In genomic region chr3:160413613-160414248, GRCh38 we compare ENCODE assay signal across 8 cellular contexts. TPM values are rescaled to one million over a fixed set of nuclear protein-coding genes. Genes with fewer than 3 reads are reported as not detected.
DNase-seq lines count a peak whose midpoint lies in the region; ATAC-seq lines count a peak whose summit lies in the region.

No MANE protein-coding gene starts in this region.

- no peak overlapping the region for H3K4me3 ChIP-seq in GM23248
- no peak overlapping the region for H3K4me3 ChIP-seq in SJCRH30

- H3K4me2 ChIP-seq in GM23248 (ENCODE audit: unreplicated experiment), result no peak overlapping the region

- H3K9me2 ChIP-seq in GM23248 (ENCODE audit: insufficient read depth), result no peaks in the 10 kb centered on the region

- H3K9me3 ChIP-seq in GM23248 (ENCODE audit: low read depth), result no peaks in the 10 kb centered on the region
- no peaks in the 10 kb centered on the region for H3K9me3 ChIP-seq in SJCRH30 (replicated peaks)

- 0 out of 2 replicates have a peak, but pooled peaks cover 11% of the 10 kb centered on the region for H3F3A ChIP-seq in GM23248 (ENCODE audit: insufficient read depth)

- no peak for ATAC-seq in HG02870 (IDR thresholded peaks at IDR 0.05; ENCODE audit: unreplicated experiment)

- no peaks in the 10 kb centered on the region for H3K27me3 ChIP-seq in GM23248 (replicated peaks; ENCODE audit: insufficient read depth)
- H3K27me3 ChIP-seq in SJCRH30, result no peaks in the 10 kb centered on the region

- in situ Hi-C loops in GM23248 (cut with MboI), result no loop called here

- H2AFZ ChIP-seq in GM23248, result no peak overlapping the region

- no peak overlapping the region for H3K9ac ChIP-seq in GM23248

- H3K27ac ChIP-seq in GM23248, result no peak overlapping the region
- H3K27ac ChIP-seq in SJCRH30, result no peak overlapping the region

- H3K4me1 ChIP-seq in GM23248 (ENCODE audit: insufficient read depth) (no peaks in the 10 kb centered on the region), SJCRH30 (no peaks in the 10 kb centered on the region)

- H3K36me3 ChIP-seq in GM23248 (ENCODE audit: low read depth) (peaks cover 57% of the 10 kb centered on the region), SJCRH30 (peaks cover 92% of the 10 kb centered on the region)

- H3K79me2 ChIP-seq in GM23248 (ENCODE audit: insufficient read depth), result peaks cover 88% of the 10 kb centered on the region

- peak; percentile 72 for DNase-seq in DMS53 (lab: John Stamatoyannopoulos, UW)
- DNase-seq in GM23248, result peak; percentile 79
- peak; percentile 75 for DNase-seq in MV-4-11 (lab: John Stamatoyannopoulos, UW)
- peak; percentile 54 to 77 for DNase-seq in SJCRH30
- DNase-seq in activated gamma-delta T cell treated with anti-CD3 and anti-CD28 coated beads, Interleukin-2, amount 50 U/mL, for 16 hours (ENCODE audit: low read depth), result peak; percentile 62
- peak; percentile 72 for DNase-seq in germinal center (ENCODE audit: low spot score)
- DNase-seq in pons (ENCODE audit: low spot score), result peak; percentile 89

- H4K20me1 ChIP-seq in GM23248 (ENCODE audit: insufficient read depth), result no peaks in the 10 kb centered on the region

- 32 to 34% methylated on average over 3 of the region's 3 CpGs for WGBS in GM23248 (ENCODE audit: low coverage in 1 of 2, low lambda C conversion rate in 2 of 2, missing lambda C conversion rate in 2 of 2), 2 experiments

RNA-seq across cellular contexts. Expression of gene SMC4, which starts 14.3 kb away (rescaled TPM):
- total RNA-seq in GM23248 (2014; rRNA removed; shearing (Covaris generic)), result 40.2 and 73.6 TPM in 2 replicates
- polyA plus RNA-seq in GM23248 (2016; fragmentation: Nextera tagmentation; extraction: Ambion mirVana), result 69.7 and 88.2 TPM in 2 replicates
- total RNA-seq in SJCRH30 (2014; rRNA removed; shearing (Covaris generic)), result 275 and 316 TPM in 2 replicates

RNA-seq across cellular contexts. Expression of gene IFT80, which starts 14.7 kb away (rescaled TPM):
- total RNA-seq in GM23248 (2014; rRNA removed; shearing (Covaris generic)), result 48.4 and 59.4 TPM in 2 replicates
- 15.2 and 19.8 TPM in 2 replicates for polyA plus RNA-seq in GM23248 (2016; fragmentation: Nextera tagmentation; extraction: Ambion mirVana)
- 25.4 and 30.4 TPM in 2 replicates for total RNA-seq in SJCRH30 (2014; rRNA removed; shearing (Covaris generic))

RNA-seq across cellular contexts. Expression of gene TRIM59, which starts 35.9 kb away (rescaled TPM):
- total RNA-seq in GM23248 (2014; rRNA removed; shearing (Covaris generic)), result 14.8 and 26.1 TPM in 2 replicates
- 23.9 and 25.0 TPM in 2 replicates for polyA plus RNA-seq in GM23248 (2016; fragmentation: Nextera tagmentation; extraction: Ambion mirVana)
- 39.1 and 39.9 TPM in 2 replicates for total RNA-seq in SJCRH30 (2014; rRNA removed; shearing (Covaris generic))
